Comparison of ENCODE assay signal across 35 cellular contexts in genomic region chr16:821751-822150, GRCh38. TPM values are rescaled to one million over a fixed set of nuclear protein-coding genes. Genes with fewer than 3 reads are reported as not detected.
"Had no signal": no experiment of that assay in that cellular context is flagged by ENCODE, and none has a peak within 500 bp of the region (broad histone marks: within the 10 kb centered on the region; RNA-seq: fewer than 3 reads in every experiment).

No MANE protein-coding gene starts in this region.

- H3K9me3 Mint-ChIP-seq: activated CD4-positive, alpha-beta memory T cell treated with anti-CD3 and anti-CD28 coated beads, Interleukin-2, amount 10 ng/mL, durations not matched to agents 7 days and 5 days; activated CD4-positive, alpha-beta T cell treated with anti-CD3 and anti-CD28 coated beads, Interleukin-2, amount 10 ng/mL, durations not matched to agents 24 days and 14 days; activated naive CD4-positive, alpha-beta T cell treated with anti-CD3 and anti-CD28 coated beads, Interleukin-2, amount 10 ng/mL, durations not matched to agents 7 days and 5 days; activated naive CD4-positive, alpha-beta T cell treated with anti-CD3 and anti-CD28 coated beads, Interleukin-2, amount 50 U/mL, for 72 hours; activated naive CD8-positive, alpha-beta T cell treated with anti-CD3 and anti-CD28 coated beads, Interleukin-2, amount 10 ng/mL, durations not matched to agents 7 days and 5 days; activated T-cell treated with anti-CD3 and anti-CD28 coated beads, Interleukin-2, amount 50 U/mL, for 24 hours; activated T-cell treated with anti-CD3 and anti-CD28 coated beads, Interleukin-2, amount 50 U/mL, for 72 hours; T-helper 2 cell treated with Interferon-gamma antibody and Interleukin-4, amounts not matched to agents 5 μg/mL and 100 μg/mL, for 36 hours had no signal

- H3K27ac Mint-ChIP-seq: activated CD4-positive, alpha-beta memory T cell treated with anti-CD3 and anti-CD28 coated beads, Interleukin-2, amount 10 ng/mL, durations not matched to agents 7 days and 5 days; activated CD4-positive, alpha-beta T cell treated with anti-CD3 and anti-CD28 coated beads for 36 hours; activated CD4-positive, alpha-beta T cell treated with anti-CD3 and anti-CD28 coated beads, Interleukin-2, amount 10 ng/mL, durations not matched to agents 24 days and 14 days; activated naive CD4-positive, alpha-beta T cell treated with anti-CD3 and anti-CD28 coated beads, Interleukin-2, amount 10 ng/mL, durations not matched to agents 7 days and 5 days; activated naive CD4-positive, alpha-beta T cell treated with anti-CD3 and anti-CD28 coated beads, Interleukin-2, amount 50 U/mL, for 72 hours; activated naive CD8-positive, alpha-beta T cell treated with anti-CD3 and anti-CD28 coated beads, Interleukin-2, amount 10 ng/mL, durations not matched to agents 7 days and 5 days; activated T-cell treated with anti-CD3 and anti-CD28 coated beads, Interleukin-2, amount 50 U/mL, for 24 hours; activated T-cell treated with anti-CD3 and anti-CD28 coated beads, Interleukin-2, amount 50 U/mL, for 72 hours; brain; T-helper 17 cell; T-helper 2 cell treated with Interferon-gamma antibody and Interleukin-4, amounts not matched to agents 5 μg/mL and 100 μg/mL, for 36 hours had no signal

- H3K36me3 ChIP-seq: ascending aorta, breast epithelium, cardiac muscle cell, colonic mucosa, esophagus squamous epithelium, gastroesophageal sphincter, heart right ventricle, WERI-Rb-1 had no signal

- H3K27me3 ChIP-seq: cardiac muscle cell had no signal

- H3K36me3 Mint-ChIP-seq: activated naive CD4-positive, alpha-beta T cell treated with anti-CD3 and anti-CD28 coated beads, Interleukin-2, amount 10 ng/mL, durations not matched to agents 7 days and 5 days; activated naive CD4-positive, alpha-beta T cell treated with anti-CD3 and anti-CD28 coated beads, Interleukin-2, amount 50 U/mL, for 72 hours; activated naive CD8-positive, alpha-beta T cell treated with anti-CD3 and anti-CD28 coated beads, Interleukin-2, amount 10 ng/mL, durations not matched to agents 7 days and 5 days; brain had no signal

- DNase-seq: activated CD4-positive, alpha-beta memory T cell treated with anti-CD3 and anti-CD28 coated beads, Interleukin-2, amount 10 ng/mL, durations not matched to agents 7 days and 5 days; activated CD4-positive, alpha-beta T cell treated with anti-CD3 and anti-CD28 coated beads for 36 hours; activated CD4-positive, alpha-beta T cell treated with anti-CD3 and anti-CD28 coated beads, Interleukin-2, amount 10 ng/mL, durations not matched to agents 24 days and 14 days; activated CD4-positive, CD25-positive, alpha-beta regulatory T cell; activated CD4-positive, CD25-positive, alpha-beta regulatory T cell treated with anti-CD3 and anti-CD28 coated beads, Interleukin-2, amount 50 U/mL, for 72 hours; activated CD8-positive, alpha-beta memory T cell treated with anti-CD3 and anti-CD28 coated beads, Interleukin-2, amount 50 U/mL, for 48 hours; activated gamma-delta T cell; activated naive CD4-positive, alpha-beta T cell; activated naive CD4-positive, alpha-beta T cell treated with anti-CD3 and anti-CD28 coated beads, Interleukin-2, amount 10 ng/mL, durations not matched to agents 7 days and 5 days; activated naive CD8-positive, alpha-beta T cell treated with anti-CD3 and anti-CD28 coated beads, Interleukin-2, amount 10 ng/mL, durations not matched to agents 7 days and 5 days; activated T-cell treated with anti-CD3 and anti-CD28 coated beads for 4 hours; activated T-cell treated with anti-CD3 and anti-CD28 coated beads, Interleukin-2, amount 50 U/mL, for 24 hours; activated T-cell treated with anti-CD3 and anti-CD28 coated beads, Interleukin-2, amount 50 U/mL, for 72 hours; central memory CD4-positive, alpha-beta T cell; cerebellar nuclear complex; colonic mucosa; effector CD8-positive, alpha-beta T cell; esophagus squamous epithelium; foreskin melanocyte; heart right ventricle; T-helper 17 cell; T1000; WERI-Rb-1 had no signal

- H3K27me3 Mint-ChIP-seq: T-helper 17 cell had no signal

- H3K4me3 Mint-ChIP-seq: activated CD4-positive, alpha-beta memory T cell treated with anti-CD3 and anti-CD28 coated beads, Interleukin-2, amount 10 ng/mL, durations not matched to agents 7 days and 5 days; activated CD4-positive, alpha-beta T cell treated with anti-CD3 and anti-CD28 coated beads for 36 hours; activated CD4-positive, alpha-beta T cell treated with anti-CD3 and anti-CD28 coated beads, Interleukin-2, amount 10 ng/mL, durations not matched to agents 24 days and 14 days; activated naive CD4-positive, alpha-beta T cell treated with anti-CD3 and anti-CD28 coated beads, Interleukin-2, amount 10 ng/mL, durations not matched to agents 7 days and 5 days; activated naive CD8-positive, alpha-beta T cell treated with anti-CD3 and anti-CD28 coated beads, Interleukin-2, amount 10 ng/mL, durations not matched to agents 7 days and 5 days; activated T-cell treated with anti-CD3 and anti-CD28 coated beads, Interleukin-2, amount 50 U/mL, for 24 hours; activated T-cell treated with anti-CD3 and anti-CD28 coated beads, Interleukin-2, amount 50 U/mL, for 72 hours; T-helper 17 cell; T-helper 2 cell treated with Interferon-gamma antibody and Interleukin-4, amounts not matched to agents 5 μg/mL and 100 μg/mL, for 36 hours had no signal

- H3K4me3 ChIP-seq: ascending aorta, breast epithelium, cardiac muscle cell, colonic mucosa, esophagus squamous epithelium, gastroesophageal sphincter, heart right ventricle had no signal

- ATAC-seq: activated CD4-positive, alpha-beta T cell treated with anti-CD3 and anti-CD28 coated beads for 36 hours; activated naive CD4-positive, alpha-beta T cell treated with anti-CD3 and anti-CD28 coated beads, Interleukin-2, amount 50 U/mL, for 72 hours; activated T-cell treated with anti-CD3 and anti-CD28 coated beads, Interleukin-2, amount 50 U/mL, for 72 hours; gastroesophageal sphincter; heart right ventricle; T-helper 17 cell had no signal

RNA-seq across cellular contexts. Expression of gene GNG13, which starts 21.2 kb away (rescaled TPM):
- total RNA-seq: activated CD4-positive, alpha-beta memory T cell treated with anti-CD3 and anti-CD28 coated beads, Interleukin-2, amount 10 ng/mL, durations not matched to agents 7 days and 5 days; activated CD4-positive, alpha-beta T cell treated with anti-CD3 and anti-CD28 coated beads for 36 hours; activated CD4-positive, alpha-beta T cell treated with anti-CD3 and anti-CD28 coated beads, Interleukin-2, amount 10 ng/mL, durations not matched to agents 24 days and 14 days; activated naive CD4-positive, alpha-beta T cell treated with anti-CD3 and anti-CD28 coated beads, Interleukin-2, amount 50 U/mL, for 72 hours; activated naive CD8-positive, alpha-beta T cell treated with anti-CD3 and anti-CD28 coated beads, Interleukin-2, amount 10 ng/mL, durations not matched to agents 7 days and 5 days; activated T-cell treated with anti-CD3 and anti-CD28 coated beads, Interleukin-2, amount 50 U/mL, for 72 hours; ascending aorta; breast epithelium; cardiac muscle cell; dermis microvascular lymphatic vessel endothelial cell; endothelial cell of umbilical vein; esophagus squamous epithelium; fibroblast of lung; fibroblast of villous mesenchyme; gastroesophageal sphincter; glomerular endothelial cell; heart right ventricle; T-helper 17 cell had no signal
